Comparison of ENCODE assay signal across 21 cellular contexts in the genomic region with DNA sequence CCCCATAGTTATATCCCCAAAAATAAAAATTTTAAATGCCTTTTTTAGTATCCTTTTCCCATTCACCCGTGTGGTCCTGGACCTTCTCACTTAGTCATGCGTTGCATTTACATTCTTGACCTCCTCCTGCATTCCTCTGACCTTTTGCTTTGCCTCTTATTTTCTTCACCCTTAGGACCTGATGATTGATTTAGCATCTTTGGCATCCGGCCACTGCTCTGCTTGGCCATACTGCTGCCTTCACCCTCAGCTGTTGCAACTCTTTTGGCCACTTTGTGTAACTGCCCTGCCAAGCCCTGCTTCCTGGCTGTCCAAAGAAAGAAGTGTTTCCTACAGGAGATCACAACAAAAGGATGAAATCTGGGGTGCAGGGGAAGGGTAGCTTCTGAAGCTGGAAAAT. TPM values are rescaled to one million over a fixed set of nuclear protein-coding genes. Genes with fewer than 3 reads are reported as not detected.
DNase-seq lines count a peak whose midpoint lies in the region; TF ChIP-seq lines count a peak whose summit lies in the region.
"Had no signal": no experiment of that assay in that cellular context is flagged by ENCODE, and none has a peak within 500 bp of the region (broad histone marks: within the 10 kb centered on the region; RNA-seq: fewer than 3 reads in every experiment).

No MANE protein-coding gene starts in this region.

- no peak overlapping the region for H3K9ac ChIP-seq in H9 (ENCODE audit: extremely low read depth, insufficient read length, low read length)

- no peak overlapping the region for H3K4ac ChIP-seq in H9 (ENCODE audit: low read depth, low read length)

- no peak overlapping the region for H2BK15ac ChIP-seq in H9 (ENCODE audit: low read depth, low read length)

- H2BK20ac ChIP-seq in H9 (ENCODE audit: low read depth, low read length, poor library complexity, severe bottlenecking): no peak overlapping the region

- no peak overlapping the region for H3K14ac ChIP-seq in H9 (ENCODE audit: insufficient read depth, low read length)

- no peaks in the 10 kb centered on the region for H4K20me1 ChIP-seq in H9 (ENCODE audit: control insufficient read depth, insufficient read depth, insufficient read length)

- no peaks in the 10 kb centered on the region for H3K79me1 ChIP-seq in H9 (ENCODE audit: insufficient read depth, low read depth, low read length, poor library complexity, severe bottlenecking)

- H3K27me3 ChIP-seq in H9 (ENCODE audit: insufficient read depth, low read length): no peaks in the 10 kb centered on the region
- H3K27me3 ChIP-seq: ascending aorta, ovary had no signal

- H2BK12ac ChIP-seq in H9 (ENCODE audit: insufficient read length, low read depth, low read length): no peak overlapping the region

- H3K23ac ChIP-seq in H9 (ENCODE audit: insufficient read length, low read depth, low read length): no peak overlapping the region

- no peaks in the 10 kb centered on the region for H3K79me2 ChIP-seq in H9 (ENCODE audit: insufficient read depth, low read length)

- H3K56ac ChIP-seq in H9 (ENCODE audit: insufficient read length, low read depth, low read length): no peak overlapping the region

- no peak overlapping the region for H3K4me3 Mint-ChIP-seq in H9
- H3K4me3 Mint-ChIP-seq: CD8-positive, alpha-beta memory T cell; naive B cell had no signal

- peaks cover 5 to 16% (median 8%) of the 10 kb centered on the region in 3 experiments; a peak in 5 of 7 replicates for H3K36me3 Mint-ChIP-seq in H9 (ENCODE audit: insufficient read depth in 1 of 3, low read depth in 3 of 3)

- no peak overlapping the region for H2AK5ac ChIP-seq in H9 (ENCODE audit: insufficient read length, low read length)

- DNase-seq in AG08396 (ENCODE audit: low spot score): peak; percentile 12
- peak; percentile 36 for DNase-seq in HFF-Myc (ENCODE audit: extremely low read depth, low read depth)
- DNase-seq in choroid plexus epithelial cell (ENCODE audit: low read depth): peak; percentile 25
- peak; percentile 12 for DNase-seq in iris pigment epithelial cell (ENCODE audit: low read depth)
- no peak for DNase-seq in central memory CD4-positive, alpha-beta T cell
- no peak for DNase-seq in activated effector memory CD4-positive, alpha-beta T cell treated with Interleukin-2 at 50 U/mL for 16 hours
- DNase-seq in H9: no peak
- DNase-seq in NCI-H446 (lab: John Stamatoyannopoulos, UW): no peak
- DNase-seq: activated CD4-positive, alpha-beta T cell treated with anti-CD3 and anti-CD28 coated beads for 4 hours; CD8-positive, alpha-beta memory T cell; DMS79 treated with DMSO at 0.1 percent for 48 hours; naive B cell; NCI-H146; NCI-H82; ovary; PC-9; stimulated activated CD4-positive, alpha-beta T cell treated with anti-CD3 and anti-CD28 coated beads, Interleukin-2, amount 100 ng/mL, for 48 hours had no signal

- no peaks in the 10 kb centered on the region for H3K4me1 ChIP-seq in H9 (ENCODE audit: insufficient read depth, low read length)
- H3K4me1 ChIP-seq: ascending aorta, HAP-1 had no signal

- H3K27ac Mint-ChIP-seq in H9: no peak overlapping the region
- H3K27ac Mint-ChIP-seq: CD8-positive, alpha-beta memory T cell; naive B cell had no signal

- H3K4me3 ChIP-seq in HFF-Myc (replicated peaks; ENCODE audit: low read depth, low read length) (no peak overlapping the region), choroid plexus epithelial cell (ENCODE audit: low read depth, low read length) (no peak overlapping the region)
- H3K4me3 ChIP-seq: ascending aorta, HAP-1, lung, ovary, PC-9 had no signal

- H3K4me2 ChIP-seq in H9 (ENCODE audit: insufficient read depth, insufficient read length, low read length): no peak overlapping the region
- H3K4me2 ChIP-seq: PC-9 had no signal

- H3K27me3 Mint-ChIP-seq in H9 (ENCODE audit: low read depth): no peaks in the 10 kb centered on the region; the same call in 1 of the 2 replicates

- no peak overlapping the region for H3K27ac ChIP-seq in H9 (ENCODE audit: insufficient read length, low read depth, low read length)
- H3K27ac ChIP-seq: ascending aorta, ovary, PC-9 had no signal

- TF ChIP-seq CTCF in HFF-Myc (IDR thresholded peaks at IDR 0.05; ENCODE audit: low read depth, low read length, missing control alignments): no peak
- TF ChIP-seq CTCF in choroid plexus epithelial cell (conservative IDR thresholded peaks at IDR 0.05; ENCODE audit: low read depth, low read length): no peak
- TF ChIP-seq CTCF in H9 (conservative IDR thresholded peaks at IDR 0.05): no peak

- no peak overlapping the region for H4K91ac ChIP-seq in H9 (ENCODE audit: insufficient read length, low read depth, low read length)

- no peak overlapping the region for H2BK5ac ChIP-seq in H9 (ENCODE audit: insufficient read length, low read length)

- H3K18ac ChIP-seq in H9 (ENCODE audit: insufficient read length, low read depth, low read length): no peak overlapping the region

- WGBS in H9 (ENCODE audit: extremely low coverage, insufficient read length, low lambda C conversion rate): no CpG with 5 or more reads among the region's 3 CpGs

- H3K9me3 Mint-ChIP-seq in H9: peaks cover 34 to 41% of the 10 kb centered on the region in 2 experiments

- H3K9me3 ChIP-seq in H9 (ENCODE audit: control insufficient read depth, low read depth, low read length): peaks cover 8% of the 10 kb centered on the region
- H3K9me3 ChIP-seq: ascending aorta, HAP-1, ovary had no signal

- no peak overlapping the region for H4K5ac ChIP-seq in H9 (ENCODE audit: insufficient read length, low read depth, low read length)

- no peaks in the 10 kb centered on the region for H3K23me2 ChIP-seq in H9 (ENCODE audit: insufficient read length, low read depth, low read length, poor library complexity, severe bottlenecking)

- H2AFZ ChIP-seq in H9 (ENCODE audit: low read length): no peak overlapping the region
- H2AFZ ChIP-seq: PC-9 had no signal

- no peak overlapping the region for H2BK120ac ChIP-seq in H9 (ENCODE audit: low read depth, low read length, poor library complexity, severe bottlenecking)

- H4K8ac ChIP-seq in H9 (replicated peaks; ENCODE audit: insufficient read length, low read depth, low read length): no peak overlapping the region

- no peaks in the 10 kb centered on the region for H3K4me1 Mint-ChIP-seq in H9
- H3K4me1 Mint-ChIP-seq: CD8-positive, alpha-beta memory T cell had no signal

- H3T11ph ChIP-seq in H9 (ENCODE audit: low read length): no peak overlapping the region

RNA-seq across cellular contexts. Expression of a gene that starts 48.8 kb away (rescaled TPM):
- total RNA-seq in H9 (2021): 0.96 and 1.1 TPM in 2 replicates
- total RNA-seq: ascending aorta; CD8-positive, alpha-beta memory T cell; glomerular endothelial cell had no signal

Comparison
In these comparisons a context has a peak if more than half of its experiments do, and no peak if none do; other contexts are left out.
1. DNase-seq: peak in AG08396 (single experiment), HFF-Myc (single experiment), choroid plexus epithelial cell (single experiment) and iris pigment epithelial cell (single experiment); none in central memory CD4-positive, alpha-beta T cell (single experiment), activated effector memory CD4-positive, alpha-beta T cell treated with Interleukin-2 at 50 U/mL for 16 hours (single experiment), H9 (single experiment) and NCI-H446 (0 of 2).